28 cellular contexts compared by ENCODE assay signal in genomic region chr2:170891893-170892292, GRCh38.
"Had no signal": no experiment of that assay in that cellular context is flagged by ENCODE, and none has a peak within 500 bp of the region (broad histone marks: within the 10 kb centered on the region; RNA-seq: fewer than 3 reads in every experiment).

No MANE protein-coding gene starts in this region.

- H3K27ac ChIP-seq: stomach, suprapubic skin, testis, thoracic aorta, thyroid gland, tibial artery, tibial nerve, transverse colon, upper lobe of left lung, upper lobe of right lung, uterus, vagina had no signal

- ATAC-seq: stimulated activated effector memory CD8-positive, alpha-beta T cell treated with anti-CD3 and anti-CD28 coated beads, Interleukin-12 subunit alpha, Interleukin-12 subunit beta, amount 100 ng/mL, for 72 hours; stimulated activated memory B cell treated with anti-CD40 and anti-IgM and Interleukin-4, amounts not matched to agents 10 μg/mL and 1 μg/mL and 100 μg/mL, for 72 hours; stimulated activated naive B cell treated with anti-CD40 and anti-IgM and Interleukin-4, amounts not matched to agents 10 μg/mL and 1 μg/mL and 100 μg/mL, for 72 hours; stimulated activated naive CD8-positive, alpha-beta T cell treated with anti-CD3 and anti-CD28 coated beads, Interleukin-15, amount 100 ng/mL, for 72 hours; stimulated activated naive CD8-positive, alpha-beta T cell treated with anti-CD3 and anti-CD28 coated beads, Interleukin-15, Interleukin-2, amounts not matched to agents 100 U/mL and 50 U/mL, for 24 hours; upper lobe of right lung had no signal

- H3K4me3 Mint-ChIP-seq: stimulated activated effector memory CD8-positive, alpha-beta T cell treated with anti-CD3 and anti-CD28 coated beads, Interleukin-12 subunit alpha, Interleukin-12 subunit beta, amount 100 ng/mL, for 72 hours; stimulated activated memory B cell treated with anti-CD40 and anti-IgM and Interleukin-4, amounts not matched to agents 10 μg/mL and 1 μg/mL and 100 μg/mL, for 72 hours; stimulated activated naive B cell treated with anti-CD40 and anti-IgM and Interleukin-4, amounts not matched to agents 10 μg/mL and 1 μg/mL and 100 μg/mL, for 72 hours; stimulated activated naive CD8-positive, alpha-beta T cell treated with anti-CD3 and anti-CD28 coated beads, Interleukin-15, amount 100 ng/mL, for 72 hours; stimulated activated naive CD8-positive, alpha-beta T cell treated with anti-CD3 and anti-CD28 coated beads, Interleukin-15, Interleukin-2, amounts not matched to agents 100 ng/mL and 50 ng/mL, for 24 hours; type B pancreatic cell had no signal

- H3K9me3 ChIP-seq: stomach, suprapubic skin, testis, thoracic aorta, thyroid gland, tibial artery, tibial nerve, transverse colon, upper lobe of left lung, upper lobe of right lung, uterus, vagina had no signal

- H3K9me3 Mint-ChIP-seq: stimulated activated effector memory CD8-positive, alpha-beta T cell treated with anti-CD3 and anti-CD28 coated beads, Interleukin-12 subunit alpha, Interleukin-12 subunit beta, amount 100 ng/mL, for 72 hours; stimulated activated memory B cell treated with anti-CD40 and anti-IgM and Interleukin-4, amounts not matched to agents 10 μg/mL and 1 μg/mL and 100 μg/mL, for 72 hours; stimulated activated naive B cell treated with anti-CD40 and anti-IgM and Interleukin-4, amounts not matched to agents 10 μg/mL and 1 μg/mL and 100 μg/mL, for 72 hours; stimulated activated naive CD8-positive, alpha-beta T cell treated with anti-CD3 and anti-CD28 coated beads, Interleukin-15, amount 100 ng/mL, for 72 hours; stimulated activated naive CD8-positive, alpha-beta T cell treated with anti-CD3 and anti-CD28 coated beads, Interleukin-15, Interleukin-2, amounts not matched to agents 100 ng/mL and 50 ng/mL, for 24 hours; type B pancreatic cell had no signal

- H3K27ac Mint-ChIP-seq: stimulated activated effector memory CD8-positive, alpha-beta T cell treated with anti-CD3 and anti-CD28 coated beads, Interleukin-12 subunit alpha, Interleukin-12 subunit beta, amount 100 ng/mL, for 72 hours; stimulated activated memory B cell treated with anti-CD40 and anti-IgM and Interleukin-4, amounts not matched to agents 10 μg/mL and 1 μg/mL and 100 μg/mL, for 72 hours; stimulated activated naive B cell treated with anti-CD40 and anti-IgM and Interleukin-4, amounts not matched to agents 10 μg/mL and 1 μg/mL and 100 μg/mL, for 72 hours; stimulated activated naive CD8-positive, alpha-beta T cell treated with anti-CD3 and anti-CD28 coated beads, Interleukin-15, amount 100 ng/mL, for 72 hours; stimulated activated naive CD8-positive, alpha-beta T cell treated with anti-CD3 and anti-CD28 coated beads, Interleukin-15, Interleukin-2, amounts not matched to agents 100 ng/mL and 50 ng/mL, for 24 hours; type B pancreatic cell had no signal

- H3K36me3 Mint-ChIP-seq: stimulated activated effector memory CD8-positive, alpha-beta T cell treated with anti-CD3 and anti-CD28 coated beads, Interleukin-12 subunit alpha, Interleukin-12 subunit beta, amount 100 ng/mL, for 72 hours; stimulated activated memory B cell treated with anti-CD40 and anti-IgM and Interleukin-4, amounts not matched to agents 10 μg/mL and 1 μg/mL and 100 μg/mL, for 72 hours; stimulated activated naive B cell treated with anti-CD40 and anti-IgM and Interleukin-4, amounts not matched to agents 10 μg/mL and 1 μg/mL and 100 μg/mL, for 72 hours; type B pancreatic cell had no signal

- H3K27me3 ChIP-seq: stomach, suprapubic skin, testis, thyroid gland, tibial artery, tibial nerve, transverse colon, upper lobe of left lung, upper lobe of right lung, uterus, vagina had no signal

- H3K36me3 ChIP-seq: stomach, suprapubic skin, thoracic aorta, thyroid gland, tibial artery, tibial nerve, transverse colon, upper lobe of left lung, upper lobe of right lung, uterus, vagina had no signal

- H3K4me3 ChIP-seq: stomach, suprapubic skin, testis, thoracic aorta, thyroid gland, tibial artery, tibial nerve, transverse colon, upper lobe of left lung, upper lobe of right lung, uterus, vagina had no signal

- DNase-seq: stimulated activated CD4-positive, alpha-beta T cell treated with anti-CD3 and anti-CD28 coated beads, Interleukin-2, amount 100 ng/mL, for 48 hours; stimulated activated CD4-positive, alpha-beta T cell treated with anti-CD3 and anti-CD28 coated beads, Interleukin-4, amount 100 ng/mL, for 1 hour; stimulated activated CD4-positive, alpha-beta T cell treated with anti-CD3 and anti-CD28 coated beads, Interleukin-4, amount 100 ng/mL, for 24 hours; stimulated activated CD4-positive, alpha-beta T cell treated with anti-CD3 and anti-CD28 coated beads, Interleukin-4, amount 100 ng/mL, for 4 hours; stimulated activated CD8-positive, alpha-beta memory T cell treated with anti-CD3 and anti-CD28 coated beads, Interleukin-4, amount 100 ng/mL, for 48 hours; stimulated activated naive B cell treated with anti-CD40 and anti-IgM and Interleukin-4, amounts not matched to agents 10 μg/mL and 1 μg/mL and 100 μg/mL, for 72 hours; stimulated activated naive CD4-positive, alpha-beta T cell; stimulated activated naive CD4-positive, alpha-beta T cell treated with Interleukin-2 at 50 U/mL for 16 hours; stimulated activated naive CD8-positive, alpha-beta T cell treated with anti-CD3 and anti-CD28 coated beads, Interleukin-15, amount 100 ng/mL, for 72 hours; stimulated activated naive CD8-positive, alpha-beta T cell treated with anti-CD3 and anti-CD28 coated beads, Interleukin-15, Interleukin-2, amounts not matched to agents 100 U/mL and 50 U/mL, for 24 hours; stomach; substantia nigra; testis; tibial artery; transverse colon; trophoblast cell; upper lobe of left lung; upper lobe of right lung; uterus had no signal

- H3K4me1 ChIP-seq: suprapubic skin, transverse colon, upper lobe of left lung, upper lobe of right lung, uterus, vagina had no signal

- H3K27me3 Mint-ChIP-seq: stimulated activated naive CD8-positive, alpha-beta T cell treated with anti-CD3 and anti-CD28 coated beads, Interleukin-15, amount 100 ng/mL, for 72 hours had no signal

- H3K4me1 Mint-ChIP-seq: stimulated activated effector memory CD8-positive, alpha-beta T cell treated with anti-CD3 and anti-CD28 coated beads, Interleukin-12 subunit alpha, Interleukin-12 subunit beta, amount 100 ng/mL, for 72 hours; stimulated activated memory B cell treated with anti-CD40 and anti-IgM and Interleukin-4, amounts not matched to agents 10 μg/mL and 1 μg/mL and 100 μg/mL, for 72 hours; stimulated activated naive B cell treated with anti-CD40 and anti-IgM and Interleukin-4, amounts not matched to agents 10 μg/mL and 1 μg/mL and 100 μg/mL, for 72 hours; stimulated activated naive CD8-positive, alpha-beta T cell treated with anti-CD3 and anti-CD28 coated beads, Interleukin-15, amount 100 ng/mL, for 72 hours had no signal
